In the genomic region with DNA sequence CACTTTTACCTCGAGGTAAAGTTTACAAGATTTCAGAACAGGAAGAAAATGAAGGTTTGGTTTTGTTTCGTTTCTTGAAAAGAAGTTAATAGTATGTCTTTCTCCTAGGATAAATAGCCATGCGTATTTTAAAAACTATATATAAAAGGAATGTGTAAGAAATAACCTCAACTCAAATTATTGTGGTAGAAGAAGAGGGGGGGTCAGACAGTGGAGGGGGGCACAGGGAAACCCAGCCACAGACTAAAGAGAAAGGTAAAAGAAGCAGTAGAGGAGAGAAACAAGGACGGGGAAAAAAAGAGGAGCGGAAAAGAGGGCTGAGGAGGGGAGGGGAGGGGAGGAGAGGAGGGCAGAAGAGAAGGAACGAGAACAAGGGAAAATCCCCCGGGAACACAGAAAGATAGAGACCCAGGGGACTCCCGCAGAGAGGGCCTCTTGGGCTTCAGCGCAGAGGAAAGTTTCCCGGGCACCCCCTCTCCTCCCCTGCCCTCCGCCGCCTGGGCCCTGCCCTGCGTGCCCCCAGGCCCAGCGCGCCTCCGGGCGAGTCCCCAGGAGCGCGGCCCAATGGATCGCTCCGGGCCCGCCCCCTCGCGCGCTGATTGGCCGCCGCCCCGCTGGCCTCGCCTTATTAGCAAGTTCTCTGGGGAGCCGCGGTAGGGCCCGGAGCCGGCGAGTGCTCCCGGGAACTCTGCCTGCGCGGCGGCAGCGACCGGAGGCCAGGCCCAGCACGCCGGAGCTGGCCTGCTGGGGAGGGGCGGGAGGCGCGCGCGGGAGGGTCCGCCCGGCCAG, we compare ENCODE assay signal across 9 cellular contexts. TPM values are rescaled to one million over a fixed set of nuclear protein-coding genes. Genes with fewer than 3 reads are reported as not detected.
DNase-seq lines count a peak whose midpoint lies in the region; ATAC-seq and TF ChIP-seq lines count a peak whose summit lies in the region.
"Had no signal": no experiment of that assay in that cellular context is flagged by ENCODE, and none has a peak within 500 bp of the region (broad histone marks: within the 10 kb centered on the region; RNA-seq: fewer than 3 reads in every experiment).

Gene MSX1, plus strand, starts transcription at position 656 of the 789 bp plus-strand sequence. CDS start 235 bp downstream, outside the sequence.

- no peak within 1 kb of the TSS for H3K27ac ChIP-seq in SU-DHL-6 (ENCODE audit: low read depth, low read length)

- no peak within 1 kb of the TSS for H3K4me3 ChIP-seq in SU-DHL-6 (ENCODE audit: insufficient read depth, low read length, poor library complexity, severe bottlenecking)

- no peaks in the 10 kb centered on the region for H3K9me2 ChIP-seq in SU-DHL-6 (replicated peaks; ENCODE audit: insufficient read depth, low read length)

- no peak for TF ChIP-seq EP300 in Ishikawa (IDR thresholded peaks at IDR 0.05; ENCODE audit: borderline replicate concordance)

- H3K27me3 ChIP-seq in SU-DHL-6 (ENCODE audit: low read length): no peaks in the 10 kb centered on the region

- TF ChIP-seq CTCF in SU-DHL-6 (IDR thresholded peaks at IDR 0.05; ENCODE audit: insufficient read depth, low read length, poor library complexity, severe bottlenecking): no peak

- intact Hi-C loops in left colon (cut with DNase I, micrococcal nuclease): no loop called here

- no peaks in the 10 kb centered on the region for H3F3A ChIP-seq in SU-DHL-6 (ENCODE audit: insufficient read depth)

- peak; percentile 87 for ATAC-seq in GM21737 (IDR thresholded peaks at IDR 0.05; ENCODE audit: unreplicated experiment)
- ATAC-seq in left colon: peak; percentile 98

- TF ChIP-seq RAD21 in Ishikawa (IDR thresholded peaks at IDR 0.05; ENCODE audit: low read depth): no peak

- H3K36me3 ChIP-seq in SU-DHL-6 (ENCODE audit: low read length): no peaks in the 10 kb centered on the region

- peak; percentile 43 for DNase-seq in NCI-H146 (lab: John Stamatoyannopoulos, UW)
- DNase-seq in NCI-H146 treated with DMSO at 0.1 percent for 48 hours (lab: John Stamatoyannopoulos, UW; ENCODE audit: unreplicated experiment): no peak
- peak; percentile 77 for DNase-seq in dedifferentiated amniotic fluid mesenchymal stem cell (ENCODE audit: extremely low spot score)
- peak; percentile 75 to 82 for DNase-seq in left colon
- peak in 2 of 3 donors; percentile 34 to 42 for DNase-seq in stimulated activated CD4-positive, alpha-beta T cell treated with anti-CD3 and anti-CD28 coated beads, Interleukin-12 subunit alpha, Interleukin-12 subunit beta, amount 100 ng/mL, for 48 hours (ENCODE audit: low read depth in 2 of 3, low spot score in 1 of 3)
- DNase-seq: DND-41 had no signal

- no peaks in the 10 kb centered on the region for H4K20me1 ChIP-seq in SU-DHL-6 (ENCODE audit: low read depth, low read length)

- H3K9me3 ChIP-seq in SU-DHL-6 (ENCODE audit: insufficient read depth, low read length): no peaks in the 10 kb centered on the region

- no peak within 1 kb of the TSS for H2AFZ ChIP-seq in SU-DHL-6 (ENCODE audit: low read depth, low read length, severe bottlenecking)

- no peak within 1 kb of the TSS for H3K9ac ChIP-seq in SU-DHL-6 (ENCODE audit: low read length)

- H3K79me2 ChIP-seq in SU-DHL-6 (ENCODE audit: insufficient read depth, low read length): no peaks in the 10 kb centered on the region

- peak within 1 kb of the TSS; percentile 35 for H3K4me2 ChIP-seq in SU-DHL-6 (ENCODE audit: low read depth, low read length, poor library complexity, severe bottlenecking)

TF ChIP-seq in Ishikawa, 13 proteins besides CTCF, POLR2A, EP300 and RAD21:
- TF ChIP-seq CEBPB (IDR thresholded peaks at IDR 0.05) (no peak), MAX (IDR thresholded peaks at IDR 0.05) (0 out of 2 replicates have a peak, but pooled peaks have one; percentile 25), TAF1 (IDR thresholded peaks at IDR 0.05; ENCODE audit: low read depth) (peak; percentile 90), ZBTB7A (IDR thresholded peaks at IDR 0.05; ENCODE audit: low read depth) (peak; percentile 75; the same call in 1 of the 2 replicates), NFIC (IDR thresholded peaks at IDR 0.05) (no peak), YY1 (IDR thresholded peaks at IDR 0.05; ENCODE audit: low read depth) (no peak)
TF ChIP-seq in Ishikawa: peak in this region for 3.

RNA-seq across cellular contexts. Expression of gene MSX1, which starts in this region (rescaled TPM):
- under 1 TPM; 0.24 to 0.25 TPM for total RNA-seq in left colon

Comparison
In these comparisons a context has a peak if more than half of its experiments do, and no peak if none do; other contexts are left out.
1. Peak in DNase-seq and ATAC-seq in left colon; RNA of the gene not detected or under 1 TPM.